9 cellular contexts compared by ENCODE assay signal in genomic region chr3:140931-141330, GRCh38. TPM values are rescaled to one million over a fixed set of nuclear protein-coding genes. Genes with fewer than 3 reads are reported as not detected.
"Had no signal": no experiment of that assay in that cellular context is flagged by ENCODE, and none has a peak within 500 bp of the region (broad histone marks: within the 10 kb centered on the region; RNA-seq: fewer than 3 reads in every experiment).

No MANE protein-coding gene starts in this region.

- H3K4me2 ChIP-seq: GM23338 had no signal

- H3K27ac Mint-ChIP-seq: GM23338, H9, HFFc6 had no signal

- H3K9ac ChIP-seq: GM23248 had no signal

- H3K4me3 Mint-ChIP-seq: GM23338, H9, HFFc6 had no signal

- H3K4me1 Mint-ChIP-seq: GM23338 had no signal

- H2AFZ ChIP-seq: GM23248, GM23338 had no signal

- FAIRE-seq: H54 had no signal

- ATAC-seq: GM23338, HCT116 had no signal

- DNase-seq: GM23248, GOT3, H7, H9, HCEC 1CT, HFFc6 had no signal

- H3K27ac ChIP-seq: GM23248 had no signal

- H3K4me3 ChIP-seq: GM23248, GM23338 had no signal

RNA-seq across cellular contexts. Expression of gene CHL1, which starts 55.6 kb away (rescaled TPM):
- total RNA-seq: GM23248, H9, HFFc6 had no signal
- polyA plus RNA-seq: GM23248 had no signal
